1 cellular context compared by ENCODE assay signal in the genomic region with DNA sequence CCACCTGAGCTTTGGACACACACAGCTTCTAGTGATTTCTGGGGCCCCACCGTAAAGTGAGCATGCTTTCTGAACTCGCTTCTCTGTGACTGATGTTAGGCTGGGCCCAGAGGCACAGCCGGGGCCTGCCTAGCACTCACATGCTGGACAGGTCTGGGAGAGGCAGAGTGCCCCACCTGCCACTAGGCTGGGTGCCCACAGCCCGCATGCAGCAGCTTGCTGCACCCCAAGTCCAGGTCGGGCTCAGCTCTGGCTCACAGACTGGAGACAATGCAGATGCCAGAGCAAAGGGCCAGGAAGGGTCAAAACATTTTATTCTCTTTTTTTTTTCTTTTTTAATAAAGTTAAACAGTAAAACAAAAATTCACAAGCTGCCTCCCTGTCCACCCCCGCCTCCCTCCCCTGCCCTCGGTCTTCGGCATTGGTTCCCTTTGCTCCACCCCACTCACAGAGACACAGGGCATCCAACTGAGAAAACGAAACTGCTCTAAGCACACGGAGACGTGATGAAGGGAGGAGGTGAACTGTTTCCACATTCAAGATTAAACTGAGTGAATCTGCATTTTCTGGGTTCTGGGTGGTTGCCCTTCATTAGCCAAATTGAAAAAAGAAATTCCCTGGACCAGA.
TF ChIP-seq lines count a peak whose summit lies in the region.

No MANE protein-coding gene starts in this region.

TF ChIP-seq in GM12878, 131 proteins besides CTCF, POLR2A, EP300 and RAD21:
- TF ChIP-seq MTA2 (IDR thresholded peaks at IDR 0.05; ENCODE audit: low read depth) (0 out of 2 replicates have a peak, but pooled peaks have one; percentile 12), HDGF (IDR thresholded peaks at IDR 0.05) (no peak), EGR1 (IDR thresholded peaks at IDR 0.05; ENCODE audit: borderline replicate concordance in 1 of 2, low read depth in 2 of 2, low read length in 2 of 2) (0 out of 3 replicates have a peak, but pooled peaks of 1 of the 2 experiments have one; percentile 52), PAX8 (IDR thresholded peaks at IDR 0.05) (no peak), ZNF687 (IDR thresholded peaks at IDR 0.05) (0 out of 2 replicates have a peak, but pooled peaks have one; percentile 22), HCFC1 (IDR thresholded peaks at IDR 0.05; ENCODE audit: low read length) (no peak)
- TF ChIP-seq, protein P1, sequence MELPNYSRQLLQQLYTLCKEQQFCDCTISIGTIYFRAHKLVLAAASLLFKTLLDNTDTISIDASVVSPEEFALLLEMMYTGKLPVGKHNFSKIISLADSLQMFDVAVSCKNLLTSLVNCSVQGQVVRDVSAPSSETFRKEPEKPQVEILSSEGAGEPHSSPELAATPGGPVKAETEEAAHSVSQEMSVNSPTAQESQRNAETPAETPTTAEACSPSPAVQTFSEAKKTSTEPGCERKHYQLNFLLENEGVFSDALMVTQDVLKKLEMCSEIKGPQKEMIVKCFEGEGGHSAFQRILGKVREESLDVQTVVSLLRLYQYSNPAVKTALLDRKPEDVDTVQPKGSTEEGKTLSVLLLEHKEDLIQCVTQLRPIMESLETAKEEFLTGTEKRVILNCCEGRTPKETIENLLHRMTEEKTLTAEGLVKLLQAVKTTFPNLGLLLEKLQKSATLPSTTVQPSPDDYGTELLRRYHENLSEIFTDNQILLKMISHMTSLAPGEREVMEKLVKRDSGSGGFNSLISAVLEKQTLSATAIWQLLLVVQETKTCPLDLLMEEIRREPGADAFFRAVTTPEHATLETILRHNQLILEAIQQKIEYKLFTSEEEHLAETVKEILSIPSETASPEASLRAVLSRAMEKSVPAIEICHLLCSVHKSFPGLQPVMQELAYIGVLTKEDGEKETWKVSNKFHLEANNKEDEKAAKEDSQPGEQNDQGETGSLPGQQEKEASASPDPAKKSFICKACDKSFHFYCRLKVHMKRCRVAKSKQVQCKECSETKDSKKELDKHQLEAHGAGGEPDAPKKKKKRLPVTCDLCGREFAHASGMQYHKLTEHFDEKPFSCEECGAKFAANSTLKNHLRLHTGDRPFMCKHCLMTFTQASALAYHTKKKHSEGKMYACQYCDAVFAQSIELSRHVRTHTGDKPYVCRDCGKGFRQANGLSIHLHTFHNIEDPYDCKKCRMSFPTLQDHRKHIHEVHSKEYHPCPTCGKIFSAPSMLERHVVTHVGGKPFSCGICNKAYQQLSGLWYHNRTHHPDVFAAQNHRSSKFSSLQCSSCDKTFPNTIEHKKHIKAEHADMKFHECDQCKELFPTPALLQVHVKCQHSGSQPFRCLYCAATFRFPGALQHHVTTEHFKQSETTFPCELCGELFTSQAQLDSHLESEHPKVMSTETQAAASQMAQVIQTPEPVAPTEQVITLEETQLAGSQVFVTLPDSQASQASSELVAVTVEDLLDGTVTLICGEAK (IDR thresholded peaks at IDR 0.05; ENCODE audit: borderline replicate concordance) = peak; percentile 72; the same call in 1 of the 2 replicates
